ENCODE assay signal across 9 cellular contexts in the genomic region with DNA sequence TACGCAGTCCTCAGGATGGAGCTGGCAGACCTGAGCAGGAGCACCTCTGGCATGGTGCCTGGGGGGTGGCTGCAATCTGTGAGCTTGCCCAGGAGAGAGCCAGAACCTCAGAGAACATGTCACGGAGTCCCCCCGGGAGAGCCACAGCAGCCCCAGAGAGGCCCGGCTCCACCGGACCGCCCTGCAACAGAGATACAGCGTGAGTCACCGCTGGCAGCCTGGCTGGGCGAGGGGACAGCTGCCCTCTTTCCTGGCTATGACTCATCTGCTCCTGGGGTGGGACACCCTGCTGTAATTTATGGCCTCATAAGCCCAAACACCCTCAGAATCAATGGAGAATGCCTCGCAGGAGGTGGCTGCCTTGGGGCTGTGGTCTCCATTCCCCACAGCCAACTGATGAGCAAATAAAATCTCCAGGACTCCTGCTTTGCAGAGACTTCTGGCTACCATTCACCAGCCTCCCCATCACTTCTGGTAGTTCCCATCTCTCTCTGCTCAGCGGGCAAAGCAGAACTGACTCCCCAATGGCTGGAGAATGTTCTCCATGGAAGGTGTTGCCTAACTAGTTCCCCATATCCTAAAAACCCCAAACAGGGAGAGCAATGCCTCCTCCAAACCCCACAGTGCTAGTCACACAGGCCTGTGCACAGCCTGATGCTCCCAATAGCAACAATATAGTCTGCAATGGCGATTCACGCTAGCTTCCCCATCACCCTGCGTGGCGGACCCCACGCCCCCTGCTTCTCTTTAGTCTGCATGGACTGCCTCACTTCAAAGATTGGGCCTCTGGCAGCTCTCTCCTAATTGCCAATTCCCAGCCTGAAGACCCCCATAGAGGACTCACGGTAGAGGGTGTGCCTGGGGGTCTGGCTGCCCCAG. TPM values are rescaled to one million over a fixed set of nuclear protein-coding genes. Genes with fewer than 3 reads are reported as not detected.
A peak's percentile ranks its signal among the peaks of the same experiment; 100 is the strongest.
DNase-seq lines count a peak whose midpoint lies in the region; ATAC-seq and TF ChIP-seq lines count a peak whose summit lies in the region.
"Had no signal": no experiment of that assay in that cellular context is flagged by ENCODE, and none has a peak within 500 bp of the region (broad histone marks: within the 10 kb centered on the region; RNA-seq: fewer than 3 reads in every experiment).

No MANE protein-coding gene starts in this region.

- 48 to 56% (median 49%) methylated on average over 16 to 17 of the region's 17 CpGs for WGBS in psoas muscle, 3 donors

- no peaks in the 10 kb centered on the region for H3K27me3 ChIP-seq in psoas muscle (ENCODE audit: insufficient read depth in 3 of 3, low read length in 2 of 3)

- DNase-seq in GM04504 (ENCODE audit: low read depth) (peak; percentile 54), RPMI7951 (ENCODE audit: low read depth) (peak; percentile 94), fibroblast of the aortic adventitia (ENCODE audit: low read depth) (peak; percentile 55), psoas muscle (peak; percentile 82 to 92), NCI-H1436 treated with DMSO at 0.1 percent for 48 hours (lab: John Stamatoyannopoulos, UW) (no peak), NCI-H2196 treated with DMSO at 0.1 percent for 48 hours (lab: John Stamatoyannopoulos, UW; ENCODE audit: unreplicated experiment) (no peak)

- ATAC-seq in psoas muscle: peak; percentile 82 to 89 (median 87)
- no peak for ATAC-seq in GM21786 (IDR thresholded peaks at IDR 0.05; ENCODE audit: unreplicated experiment)
- ATAC-seq in HG03095 (IDR thresholded peaks at IDR 0.05; ENCODE audit: unreplicated experiment): no peak

- TF ChIP-seq CTCF in fibroblast of the aortic adventitia (IDR thresholded peaks at IDR 0.05; ENCODE audit: insufficient read depth, low read length) (no peak), psoas muscle (IDR thresholded peaks at IDR 0.05) (no peak)

- no peaks in the 10 kb centered on the region for H3K9me3 ChIP-seq in psoas muscle

- H3K36me3 ChIP-seq in psoas muscle (ENCODE audit: insufficient read depth in 1 of 2, low read depth in 1 of 2): no peaks in the 10 kb centered on the region

- H3K4me1 ChIP-seq in psoas muscle: peaks cover 53% of the 10 kb centered on the region

- H3K27ac ChIP-seq in psoas muscle: peak overlapping the region; percentile 73

- intact Hi-C loops in psoas muscle (cut with DNase I): no loop called here

- H3K4me3 ChIP-seq in fibroblast of the aortic adventitia (ENCODE audit: low read depth, low read length): no peak overlapping the region
- peak overlapping the region; percentile 23 for H3K4me3 ChIP-seq in psoas muscle

RNA-seq across cellular contexts. Expression of a gene that starts 21.6 kb away (rescaled TPM):
- total RNA-seq in RPMI7951 (2014; rRNA removed; shearing (Covaris generic)): 0.24 and 0.49 TPM in 2 replicates
- total RNA-seq in fibroblast of the aortic adventitia (ENCODE audit: low replicate concordance) (under 0.01 TPM in 1 of 2 replicates, not detected in the other), psoas muscle (under 1 TPM in 1 of 4 donors, not detected in 3; 0.12 TPM)
- under 1 TPM; 0.43 to 0.64 (median 0.59) TPM for polyA plus RNA-seq in psoas muscle
- total RNA-seq: T-helper 1 cell treated with Interleukin-12 subunit alpha and Interleukin-12 subunit beta and Interleukin-4 antibody, amounts not matched to agents 30 ng/mL and 1 ng/mL, for 36 hours had no signal

RNA-seq across cellular contexts. Expression of a gene that starts 51.6 kb away (rescaled TPM):
- total RNA-seq in RPMI7951 (2014; rRNA removed; shearing (Covaris generic)): 0.59 and 1.6 TPM in 2 replicates
- total RNA-seq in fibroblast of the aortic adventitia (ENCODE audit: low replicate concordance) (0.65 and 2.3 TPM in 2 replicates), psoas muscle (100 to 1,000 TPM in 3 of 4 donors, 10 to 100 TPM in 1; 78.5 to 263 (median 184) TPM)
- polyA plus RNA-seq in psoas muscle: 100 to 1,000 TPM; 154 to 276 (median 188) TPM

Comparison
In these comparisons a context has a peak if more than half of its experiments do, and no peak if none do; other contexts are left out.
1. DNase-seq: peak in GM04504 (single experiment), RPMI7951 (single experiment), fibroblast of the aortic adventitia (single experiment) and psoas muscle (2 of 2); none in NCI-H1436 treated with DMSO at 0.1 percent for 48 hours (single experiment) and NCI-H2196 treated with DMSO at 0.1 percent for 48 hours (single experiment).
2. ATAC-seq: peak in psoas muscle (4 of 4); none in GM21786 (single experiment) and HG03095 (single experiment).
3. RNA of a gene that starts 51.6 kb away (total RNA-seq): 78.5 to 263 TPM in psoas muscle; 0.65 to 2.3 TPM in fibroblast of the aortic adventitia and 0.59 to 1.6 TPM in RPMI7951; every median in the first group is over 10 times any median in the second.